ENCODE assay signal across 1 cellular context in genomic region chr1:169586067-169586394, GRCh38.
TF ChIP-seq lines count a peak whose summit lies in the region.

No MANE protein-coding gene starts in this region.

TF ChIP-seq in GM23338, 12 proteins besides CTCF, POLR2A, EP300 and RAD21 (continued from another document):
- TF ChIP-seq ZNF462 (CRISPR knock-in tag; IDR thresholded peaks at IDR 0.05) = no peak
- TF ChIP-seq, protein P1, sequence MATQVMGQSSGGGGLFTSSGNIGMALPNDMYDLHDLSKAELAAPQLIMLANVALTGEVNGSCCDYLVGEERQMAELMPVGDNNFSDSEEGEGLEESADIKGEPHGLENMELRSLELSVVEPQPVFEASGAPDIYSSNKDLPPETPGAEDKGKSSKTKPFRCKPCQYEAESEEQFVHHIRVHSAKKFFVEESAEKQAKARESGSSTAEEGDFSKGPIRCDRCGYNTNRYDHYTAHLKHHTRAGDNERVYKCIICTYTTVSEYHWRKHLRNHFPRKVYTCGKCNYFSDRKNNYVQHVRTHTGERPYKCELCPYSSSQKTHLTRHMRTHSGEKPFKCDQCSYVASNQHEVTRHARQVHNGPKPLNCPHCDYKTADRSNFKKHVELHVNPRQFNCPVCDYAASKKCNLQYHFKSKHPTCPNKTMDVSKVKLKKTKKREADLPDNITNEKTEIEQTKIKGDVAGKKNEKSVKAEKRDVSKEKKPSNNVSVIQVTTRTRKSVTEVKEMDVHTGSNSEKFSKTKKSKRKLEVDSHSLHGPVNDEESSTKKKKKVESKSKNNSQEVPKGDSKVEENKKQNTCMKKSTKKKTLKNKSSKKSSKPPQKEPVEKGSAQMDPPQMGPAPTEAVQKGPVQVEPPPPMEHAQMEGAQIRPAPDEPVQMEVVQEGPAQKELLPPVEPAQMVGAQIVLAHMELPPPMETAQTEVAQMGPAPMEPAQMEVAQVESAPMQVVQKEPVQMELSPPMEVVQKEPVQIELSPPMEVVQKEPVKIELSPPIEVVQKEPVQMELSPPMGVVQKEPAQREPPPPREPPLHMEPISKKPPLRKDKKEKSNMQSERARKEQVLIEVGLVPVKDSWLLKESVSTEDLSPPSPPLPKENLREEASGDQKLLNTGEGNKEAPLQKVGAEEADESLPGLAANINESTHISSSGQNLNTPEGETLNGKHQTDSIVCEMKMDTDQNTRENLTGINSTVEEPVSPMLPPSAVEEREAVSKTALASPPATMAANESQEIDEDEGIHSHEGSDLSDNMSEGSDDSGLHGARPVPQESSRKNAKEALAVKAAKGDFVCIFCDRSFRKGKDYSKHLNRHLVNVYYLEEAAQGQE (IDR thresholded peaks at IDR 0.05; ENCODE audit: unreplicated experiment) = no peak
- no peak for TF ChIP-seq JUNB (IDR thresholded peaks at IDR 0.05; ENCODE audit: unreplicated experiment)
- no peak for TF ChIP-seq CREB1 (CRISPR knock-in tag; IDR thresholded peaks at IDR 0.05; ENCODE audit: low read depth)
- TF ChIP-seq POLR2AphosphoS5 (IDR thresholded peaks at IDR 0.05; ENCODE audit: low read depth) = no peak
- no peak for TF ChIP-seq NANOG (IDR thresholded peaks at IDR 0.05; ENCODE audit: borderline replicate concordance)
- no peak for TF ChIP-seq EZH2phosphoT487 (IDR thresholded peaks at IDR 0.05; ENCODE audit: unreplicated experiment)
- no peak for TF ChIP-seq ZNF114 (CRISPR knock-in tag; IDR thresholded peaks at IDR 0.05)
- TF ChIP-seq, protein P2, sequence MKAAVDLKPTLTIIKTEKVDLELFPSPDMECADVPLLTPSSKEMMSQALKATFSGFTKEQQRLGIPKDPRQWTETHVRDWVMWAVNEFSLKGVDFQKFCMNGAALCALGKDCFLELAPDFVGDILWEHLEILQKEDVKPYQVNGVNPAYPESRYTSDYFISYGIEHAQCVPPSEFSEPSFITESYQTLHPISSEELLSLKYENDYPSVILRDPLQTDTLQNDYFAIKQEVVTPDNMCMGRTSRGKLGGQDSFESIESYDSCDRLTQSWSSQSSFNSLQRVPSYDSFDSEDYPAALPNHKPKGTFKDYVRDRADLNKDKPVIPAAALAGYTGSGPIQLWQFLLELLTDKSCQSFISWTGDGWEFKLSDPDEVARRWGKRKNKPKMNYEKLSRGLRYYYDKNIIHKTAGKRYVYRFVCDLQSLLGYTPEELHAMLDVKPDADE (IDR thresholded peaks at IDR 0.05) = no peak
